In genomic region chr5:172669808-172670402, GRCh38 we compare ENCODE assay signal across 16 cellular contexts. TPM values are rescaled to one million over a fixed set of nuclear protein-coding genes. Genes with fewer than 3 reads are reported as not detected.
DNase-seq lines count a peak whose midpoint lies in the region; ATAC-seq, FAIRE-seq and TF ChIP-seq lines count a peak whose summit lies in the region.
"Had no signal": no experiment of that assay in that cellular context is flagged by ENCODE, and none has a peak within 500 bp of the region (broad histone marks: within the 10 kb centered on the region; RNA-seq: fewer than 3 reads in every experiment).

No MANE protein-coding gene starts in this region.

- POLR2A ChIA-PET in HCT116 (lab: Charles Lee), result no interaction called here

- BruUV-seq in HCT116 (replicated peaks; lab: Mats Ljungman, UMichigan), result no TSS peak

- FAIRE-seq in D721Med (lab: Jason Lieb, UNC), result no peak

- no peak for TF ChIP-seq RAD21 in HCT116 (IDR thresholded peaks at IDR 0.05; ENCODE audit: low read depth)

- peak; percentile 37; the same call in 1 of the 2 replicates for ATAC-seq in HCT116

- no peaks in the 10 kb centered on the region for H3K9me2 ChIP-seq in HCT116 (ENCODE audit: insufficient read depth)

- no peaks in the 10 kb centered on the region for H3K79me2 ChIP-seq in HCT116 (ENCODE audit: insufficient read depth, low read length)

- no peak overlapping the region for H3K4me2 ChIP-seq in HCT116 (ENCODE audit: low read length)

- H3K4me1 ChIP-seq in HCT116 (ENCODE audit: control insufficient read depth in 1 of 2, insufficient read depth in 2 of 2, low read length in 2 of 2) (no peaks in the 10 kb centered on the region), esophagus muscularis mucosa (peaks cover 41 to 64% (median 61%) of the 10 kb centered on the region in 4 donors)

- 85% methylated on average over 48 of the region's 80 CpGs for WGBS in esophagus muscularis mucosa

- no peaks in the 10 kb centered on the region for H4K20me1 ChIP-seq in HCT116 (ENCODE audit: insufficient read depth)

- H3K9me3 ChIP-seq in HCT116 (ENCODE audit: control insufficient read depth in 1 of 2, insufficient read depth in 1 of 2, low read depth in 1 of 2, low read length in 2 of 2), result no peaks in the 10 kb centered on the region
- H3K9me3 ChIP-seq in esophagus muscularis mucosa, result no peaks in the 10 kb centered on the region
- H3K9me3 ChIP-seq: SJCRH30 had no signal

- 0 out of 6 replicates have a peak, but pooled peaks of 2 of the 3 experiments have one; percentile 10 to 22 for TF ChIP-seq CTCF in HCT116 (IDR thresholded peaks at IDR 0.05 in 2 of 3, conservative IDR thresholded peaks at IDR 0.05 in 1 of 3; ENCODE audit: borderline replicate concordance in 1 of 3, insufficient read depth in 1 of 3, low read depth in 2 of 3, low read length in 2 of 3)
- TF ChIP-seq CTCF in esophagus muscularis mucosa (IDR thresholded peaks at IDR 0.05), result no peak
- no peak for TF ChIP-seq CTCF in D721Med (IDR thresholded peaks at IDR 0.05; ENCODE audit: insufficient read depth, missing control alignments)

- H3K4me3 ChIP-seq in HCT116 (replicated peaks in 1 of 2; ENCODE audit: low read depth in 1 of 2, low read length in 2 of 2) (no peak overlapping the region), esophagus muscularis mucosa (no peak overlapping the region)
- H3K4me3 ChIP-seq: SJCRH30 had no signal

- H2AFZ ChIP-seq in HCT116 (ENCODE audit: low read depth, low read length, poor library complexity, severe bottlenecking), result no peak overlapping the region

- no peak for TF ChIP-seq POLR2A in HCT116 (IDR thresholded peaks at IDR 0.05; ENCODE audit: borderline replicate concordance, extremely low read depth, insufficient read depth, insufficient read length)
- no peak for TF ChIP-seq POLR2A in esophagus muscularis mucosa (IDR thresholded peaks at IDR 0.05; ENCODE audit: low read depth)

- no peak overlapping the region for H3K9ac ChIP-seq in HCT116 (ENCODE audit: low read length)

- RAD21 ChIA-PET in HCT116 (lab: Charles Lee; ENCODE audit: low non-redundant PET in 1 of 2, low total read pairs in 2 of 2, uncharacterized antibody in 2 of 2, unreplicated experiment in 2 of 2), result no interaction called here

- intact Hi-C loops in HCT116 (cut with micrococcal nuclease) (no loop called here), esophagus muscularis mucosa (cut with DNase I) (no loop called here)

- H3K27me3 ChIP-seq in HCT116 (ENCODE audit: insufficient read depth, low read length) (no peaks in the 10 kb centered on the region), esophagus muscularis mucosa (no peaks in the 10 kb centered on the region)
- H3K27me3 ChIP-seq: SJCRH30 had no signal

- H3K36me3 ChIP-seq in HCT116 (ENCODE audit: control insufficient read depth in 1 of 2, insufficient read depth in 2 of 2, low read length in 2 of 2) (no peaks in the 10 kb centered on the region), esophagus muscularis mucosa (peaks cover 0 to 48% (median 29%) of the 10 kb centered on the region in 4 donors)

- H3K27ac ChIP-seq in HCT116 (ENCODE audit: low read depth, low read length) (no peak overlapping the region), esophagus muscularis mucosa (replicated peaks in 1 of 4) (peak overlapping the region in 3 of 4 donors; percentile 74 to 81 (median 74))
- H3K27ac ChIP-seq: SJCRH30 had no signal

- no peak for TF ChIP-seq EP300 in esophagus muscularis mucosa (IDR thresholded peaks at IDR 0.05)

- CTCF ChIA-PET in HCT116 (lab: Charles Lee), result no interaction called here

- DNase-seq in ELF-1 (ENCODE audit: low read depth, low spot score), result peak; percentile 38
- DNase-seq in HCT116 (ENCODE audit: low read depth, low spot score), result no peak
- no peak for DNase-seq in esophagus muscularis mucosa (ENCODE audit: extremely low spot score)
- peak; percentile 45 for DNase-seq in retina
- no peak for DNase-seq in DMS 273 treated with DMSO at 0.1 percent for 48 hours (lab: John Stamatoyannopoulos, UW)
- DNase-seq in GM19240 (ENCODE audit: insufficient read length, low spot score), result no peak
- no peak for DNase-seq in D721Med (ENCODE audit: insufficient read length, low spot score)
- DNase-seq in hippocampal formation (lab: John Stamatoyannopoulos, UW), result no peak
- DNase-seq: COR-L47, DMS53, KBM-7, MV-4-11, NCI-H1417 treated with DMSO at 0.1 percent for 48 hours, NCI-H1930, NCI-H446, SJCRH30 had no signal

TF ChIP-seq in HCT116, 20 proteins besides CTCF, POLR2A, EP300 and RAD21:
- no peak for TF ChIP-seq ZNF274 (IDR thresholded peaks at IDR 0.05; ENCODE audit: low read depth, low read length)
- TF ChIP-seq CEBPB (IDR thresholded peaks at IDR 0.05; ENCODE audit: low read depth), result no peak
- TF ChIP-seq ZBTB33 (IDR thresholded peaks at IDR 0.05; ENCODE audit: extremely low read depth, insufficient replicate concordance, low read length), result no peak
- no peak for TF ChIP-seq SP1 (IDR thresholded peaks at IDR 0.05; ENCODE audit: low read depth)
- TF ChIP-seq CBX3 (IDR thresholded peaks at IDR 0.05; ENCODE audit: low read depth), result no peak
- no peak for TF ChIP-seq POLR2AphosphoS5 (IDR thresholded peaks at IDR 0.05; ENCODE audit: low read depth, low read length)
- TF ChIP-seq EGR1 (IDR thresholded peaks at IDR 0.05; ENCODE audit: low read depth), result no peak
- TF ChIP-seq ATF3 (IDR thresholded peaks at IDR 0.05), result no peak
- no peak for TF ChIP-seq SRF (IDR thresholded peaks at IDR 0.05; ENCODE audit: low read depth)
- TF ChIP-seq EZH2 (IDR thresholded peaks at IDR 0.05), result no peak

RNA-seq across cellular contexts. Expression of gene NEURL1B, which starts 28.8 kb away (rescaled TPM):
- 5.8 TPM for total RNA-seq in HCT116 (2021; ENCODE audit: unreplicated experiment)
- 4.4 and 6.1 TPM in 2 replicates for polyA plus RNA-seq in HCT116 (2012)
- total RNA-seq in esophagus muscularis mucosa, result 10 to 100 TPM; 34.1 to 87.1 (median 60.2) TPM

Comparison
In these comparisons a context has a peak if more than half of its experiments do, and no peak if none do; other contexts are left out.
1. DNase-seq: peak in ELF-1 (single experiment) and retina (single experiment); none in HCT116 (single experiment), esophagus muscularis mucosa (single experiment), DMS 273 treated with DMSO at 0.1 percent for 48 hours (single experiment), GM19240 (single experiment), D721Med (single experiment) and hippocampal formation (0 of 2).
2. CTCF ChIP-seq: peak in HCT116 (2 of 3); none in esophagus muscularis mucosa (0 of 3) and D721Med (single experiment).